Comparison of ENCODE assay signal across 9 cellular contexts in the genomic region with DNA sequence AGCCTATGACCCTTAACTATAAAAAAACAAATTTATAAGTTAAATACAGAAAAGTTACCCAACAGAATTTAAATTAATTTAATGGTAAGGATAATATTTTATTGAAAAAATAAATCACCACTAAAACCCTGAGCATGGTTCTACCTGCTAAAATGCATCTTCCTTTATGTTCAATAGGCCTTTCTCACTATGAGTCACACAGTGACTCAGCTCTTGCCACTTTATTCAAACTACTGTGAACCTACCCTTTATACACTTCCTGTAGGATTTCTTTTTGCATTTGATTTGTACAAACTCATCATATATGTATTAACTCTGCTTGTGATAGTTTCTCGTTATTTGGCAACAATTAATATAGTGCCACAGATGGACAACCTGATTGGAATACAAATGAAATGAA. TPM values are rescaled to one million over a fixed set of nuclear protein-coding genes. Genes with fewer than 3 reads are reported as not detected.
DNase-seq lines count a peak whose midpoint lies in the region; ATAC-seq, FAIRE-seq and TF ChIP-seq lines count a peak whose summit lies in the region.
"Had no signal": no experiment of that assay in that cellular context is flagged by ENCODE, and none has a peak within 500 bp of the region (broad histone marks: within the 10 kb centered on the region; RNA-seq: fewer than 3 reads in every experiment).

No MANE protein-coding gene starts in this region.

- no peaks in the 10 kb centered on the region for H3K27me3 Mint-ChIP-seq in WTC11 (ENCODE audit: low read depth)

- TF ChIP-seq CTCF in cardiac fibroblast (IDR thresholded peaks at IDR 0.05; ENCODE audit: low read depth, low read length) (no peak), WTC11 (IDR thresholded peaks at IDR 0.05) (no peak)

- ATAC-seq in GM21515 (IDR thresholded peaks at IDR 0.05; ENCODE audit: unreplicated experiment) (peak; percentile 94), HG03565 (IDR thresholded peaks at IDR 0.05; ENCODE audit: unreplicated experiment) (peak; percentile 100), WTC11 (no peak)

- H3K36me3 Mint-ChIP-seq in WTC11, result no peaks in the 10 kb centered on the region; the same call in 1 of the 2 replicates

- POLR2A ChIA-PET in WTC11 (lab: Charles Lee), result no interaction called here

- DNase-seq in EL (peak; percentile 79), cardiac fibroblast (ENCODE audit: low read depth in 2 of 2) (peak; percentile 42 to 83), urothelium cell line (ENCODE audit: low spot score) (peak; percentile 46), NCI-H128 (lab: John Stamatoyannopoulos, UW; ENCODE audit: unreplicated experiment) (no peak), WTC11 (ENCODE audit: low spot score) (no peak)
- no peak for DNase-seq in activated CD4-positive, CD25-positive, alpha-beta regulatory T cell (lab: John Stamatoyannopoulos, UW)

- peaks cover 12% of the 10 kb centered on the region for H3K9me3 Mint-ChIP-seq in WTC11

- no peak overlapping the region for H3K4me3 Mint-ChIP-seq in WTC11

- H3K4me1 Mint-ChIP-seq in WTC11, result peaks cover 15% of the 10 kb centered on the region

- no peak overlapping the region for H3K4me3 ChIP-seq in cardiac fibroblast (replicated peaks in 1 of 2; ENCODE audit: low read depth in 2 of 2, low read length in 2 of 2)

- no peak overlapping the region for H3K27ac Mint-ChIP-seq in WTC11

- FAIRE-seq in urothelium cell line (lab: Jason Lieb, UNC), result no peak
- FAIRE-seq: endometrium had no signal

- CTCF ChIA-PET in WTC11 (lab: Charles Lee), result no interaction called here

TF ChIP-seq in WTC11, 78 proteins besides CTCF, POLR2A, EP300 and RAD21:
- TF ChIP-seq PRDM15 (CRISPR knock-in tag; IDR thresholded peaks at IDR 0.05) (no peak), ZNF138 (CRISPR knock-in tag; conservative IDR thresholded peaks at IDR 0.05) (no peak), JUN (CRISPR knock-in tag; IDR thresholded peaks at IDR 0.05) (no peak), GABPB1 (CRISPR knock-in tag; IDR thresholded peaks at IDR 0.05) (no peak), ZNF232 (CRISPR knock-in tag; IDR thresholded peaks at IDR 0.05) (no peak), NR1H2 (CRISPR knock-in tag; IDR thresholded peaks at IDR 0.05) (no peak), ZNF416 (CRISPR knock-in tag; IDR thresholded peaks at IDR 0.05) (no peak), ZNF281 (CRISPR knock-in tag; IDR thresholded peaks at IDR 0.05) (no peak), JAZF1 (CRISPR knock-in tag; IDR thresholded peaks at IDR 0.05) (no peak), ZNF671 (CRISPR knock-in tag; IDR thresholded peaks at IDR 0.05) (no peak), SMAD3 (CRISPR knock-in tag; IDR thresholded peaks at IDR 0.05; ENCODE audit: borderline replicate concordance) (no peak), ZNF423 (CRISPR knock-in tag; IDR thresholded peaks at IDR 0.05) (no peak), KAT7 (CRISPR knock-in tag; IDR thresholded peaks at IDR 0.05; ENCODE audit: borderline replicate concordance) (no peak), GRHL2 (CRISPR knock-in tag; IDR thresholded peaks at IDR 0.05; ENCODE audit: insufficient replicate concordance, severe bottlenecking) (no peak), ZNF219 (CRISPR knock-in tag; IDR thresholded peaks at IDR 0.05; ENCODE audit: borderline replicate concordance) (no peak)
- TF ChIP-seq, protein P1, sequence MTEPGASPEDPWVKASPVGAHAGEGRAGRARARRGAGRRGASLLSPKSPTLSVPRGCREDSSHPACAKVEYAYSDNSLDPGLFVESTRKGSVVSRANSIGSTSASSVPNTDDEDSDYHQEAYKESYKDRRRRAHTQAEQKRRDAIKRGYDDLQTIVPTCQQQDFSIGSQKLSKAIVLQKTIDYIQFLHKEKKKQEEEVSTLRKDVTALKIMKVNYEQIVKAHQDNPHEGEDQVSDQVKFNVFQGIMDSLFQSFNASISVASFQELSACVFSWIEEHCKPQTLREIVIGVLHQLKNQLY (CRISPR knock-in tag; IDR thresholded peaks at IDR 0.05), result no peak
- TF ChIP-seq, protein P2, sequence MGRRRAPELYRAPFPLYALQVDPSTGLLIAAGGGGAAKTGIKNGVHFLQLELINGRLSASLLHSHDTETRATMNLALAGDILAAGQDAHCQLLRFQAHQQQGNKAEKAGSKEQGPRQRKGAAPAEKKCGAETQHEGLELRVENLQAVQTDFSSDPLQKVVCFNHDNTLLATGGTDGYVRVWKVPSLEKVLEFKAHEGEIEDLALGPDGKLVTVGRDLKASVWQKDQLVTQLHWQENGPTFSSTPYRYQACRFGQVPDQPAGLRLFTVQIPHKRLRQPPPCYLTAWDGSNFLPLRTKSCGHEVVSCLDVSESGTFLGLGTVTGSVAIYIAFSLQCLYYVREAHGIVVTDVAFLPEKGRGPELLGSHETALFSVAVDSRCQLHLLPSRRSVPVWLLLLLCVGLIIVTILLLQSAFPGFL (CRISPR knock-in tag; IDR thresholded peaks at IDR 0.05; ENCODE audit: borderline replicate concordance), result no peak
- TF ChIP-seq, protein P3, sequence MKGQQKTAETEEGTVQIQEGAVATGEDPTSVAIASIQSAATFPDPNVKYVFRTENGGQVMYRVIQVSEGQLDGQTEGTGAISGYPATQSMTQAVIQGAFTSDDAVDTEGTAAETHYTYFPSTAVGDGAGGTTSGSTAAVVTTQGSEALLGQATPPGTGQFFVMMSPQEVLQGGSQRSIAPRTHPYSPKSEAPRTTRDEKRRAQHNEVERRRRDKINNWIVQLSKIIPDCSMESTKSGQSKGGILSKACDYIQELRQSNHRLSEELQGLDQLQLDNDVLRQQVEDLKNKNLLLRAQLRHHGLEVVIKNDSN (CRISPR knock-in tag; IDR thresholded peaks at IDR 0.05), result no peak

RNA-seq across cellular contexts. Expression of gene COBLL1, which starts 55.0 kb away (rescaled TPM):
- 4.4 to 6.3 TPM (median 5.8 TPM) in 3 replicates for total RNA-seq in WTC11 (2021)

RNA-seq across cellular contexts. Expression of gene SLC38A11, which starts 58.7 kb away (rescaled TPM):
- not detected in 3 replicates for total RNA-seq in WTC11 (2021)

Comparison
In these comparisons a context has a peak if more than half of its experiments do, and no peak if none do; other contexts are left out.
1. DNase-seq: peak in EL (single experiment), cardiac fibroblast (2 of 2) and urothelium cell line (single experiment); none in NCI-H128 (single experiment), WTC11 (single experiment) and activated CD4-positive, CD25-positive, alpha-beta regulatory T cell (0 of 4).